In the genomic region with DNA sequence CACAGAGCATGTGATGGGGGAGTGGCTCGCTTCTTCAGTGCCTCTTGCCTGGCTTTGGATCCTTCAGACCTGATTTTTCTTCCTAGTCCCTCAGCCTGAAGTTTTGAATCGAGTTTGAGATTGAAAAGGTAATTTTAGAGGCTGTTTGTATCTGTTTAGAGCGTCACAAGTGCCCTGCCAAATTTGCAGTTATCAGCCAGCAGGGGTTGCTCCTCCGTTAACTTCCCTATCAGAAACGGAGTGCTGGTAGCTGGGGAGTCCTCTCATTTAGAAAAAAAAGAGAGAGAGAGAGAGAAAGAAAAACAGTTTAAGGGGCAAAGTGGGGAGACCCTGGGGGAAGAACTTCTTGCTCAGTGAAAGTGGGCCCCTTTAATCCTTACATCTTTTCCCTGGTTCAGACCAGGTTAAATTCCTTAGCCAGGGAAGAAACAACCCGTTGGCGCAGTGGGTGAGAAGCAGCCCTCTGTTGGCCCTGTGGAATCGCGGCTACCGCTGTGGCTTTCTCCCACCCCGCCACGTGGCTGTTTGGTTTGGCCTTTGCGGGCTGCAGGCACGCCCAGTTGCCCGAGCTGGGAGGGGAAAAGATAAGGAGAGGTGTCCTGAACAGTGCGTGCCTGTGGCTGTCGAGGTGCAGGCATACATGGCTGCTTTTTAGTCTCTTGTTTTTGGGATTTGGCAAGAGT, we compare ENCODE assay signal across 18 cellular contexts.
A peak's percentile ranks its signal among the peaks of the same experiment; 100 is the strongest.
DNase-seq lines count a peak whose midpoint lies in the region; ATAC-seq, FAIRE-seq and TF ChIP-seq lines count a peak whose summit lies in the region.
"Had no signal": no experiment of that assay in that cellular context is flagged by ENCODE, and none has a peak within 500 bp of the region (broad histone marks: within the 10 kb centered on the region; RNA-seq: fewer than 3 reads in every experiment).

No MANE protein-coding gene starts in this region.

- H3K4me1 Mint-ChIP-seq in HFFc6 (ENCODE audit: low read depth): no peaks in the 10 kb centered on the region
- H3K4me1 Mint-ChIP-seq: CD4-positive, CD25-positive, alpha-beta regulatory T cell; T-cell had no signal

- H3K4me3 ChIP-seq in GM12864 (ENCODE audit: low read depth, low read length): no peak overlapping the region
- H3K4me3 ChIP-seq in K562: no peak overlapping the region
- H3K4me3 ChIP-seq in osteoblast (ENCODE audit: insufficient read depth, low read length): no peak overlapping the region
- H3K4me3 ChIP-seq: esophagus muscularis mucosa, left lung had no signal

- H4K20me1 ChIP-seq in K562 (replicated peaks; ENCODE audit: control insufficient read depth, insufficient read depth, low read length) (no peaks in the 10 kb centered on the region), osteoblast (ENCODE audit: insufficient read depth, low read length) (no peaks in the 10 kb centered on the region)

- FAIRE-seq in K562 (lab: Jason Lieb, UNC): no peak
- FAIRE-seq: colon had no signal

- H3K4me2 ChIP-seq in K562 (ENCODE audit: insufficient read depth, low read length) (peak overlapping the region; percentile 32; the same call in 1 of the 2 replicates), osteoblast (ENCODE audit: insufficient read depth, low read length) (no peak overlapping the region)

- H3K27me3 ChIP-seq in K562 (ENCODE audit: control insufficient read depth in 2 of 2, insufficient read depth in 2 of 2, low read length in 2 of 2): 0 out of 5 replicates have a peak, but pooled peaks cover 0 to 4% of the 10 kb centered on the region in 2 experiments
- H3K27me3 ChIP-seq in osteoblast (ENCODE audit: insufficient read depth, low read length): no peaks in the 10 kb centered on the region
- H3K27me3 ChIP-seq: esophagus muscularis mucosa had no signal

- POLR2A ChIA-PET in K562 (lab: Yijun Ruan, JAX): no interaction called here

- H3K4me1 ChIP-seq in K562 (replicated peaks in 1 of 2; ENCODE audit: control insufficient read depth in 2 of 2, insufficient read depth in 2 of 2, low read length in 2 of 2) (0 out of 5 replicates have a peak, but pooled peaks cover 0 to 5% of the 10 kb centered on the region in 2 experiments), osteoblast (ENCODE audit: insufficient read depth, low read length) (no peaks in the 10 kb centered on the region)
- H3K4me1 ChIP-seq: esophagus muscularis mucosa, left lung had no signal

- H3K36me3 ChIP-seq in K562 (ENCODE audit: control insufficient read depth, insufficient read depth, low read length): no peaks in the 10 kb centered on the region
- H3K36me3 ChIP-seq in osteoblast (ENCODE audit: insufficient read depth, low read length): no peaks in the 10 kb centered on the region
- H3K36me3 ChIP-seq: esophagus muscularis mucosa, left lung had no signal

- H3K36me3 Mint-ChIP-seq in HFFc6 (ENCODE audit: low read depth): no peaks in the 10 kb centered on the region
- H3K36me3 Mint-ChIP-seq: CD4-positive, CD25-positive, alpha-beta regulatory T cell; T-cell had no signal

- peak; percentile 82 for ATAC-seq in K562
- ATAC-seq: left lung, right cardiac atrium, T-cell had no signal

- 5% methylated on average over 8 of the region's 17 CpGs for WGBS in K562 (ENCODE audit: insufficient coverage, low coverage, missing lambda C conversion rate)

- peaks cover 34% of the 10 kb centered on the region for H3K9me3 Mint-ChIP-seq in HFFc6
- H3K9me3 Mint-ChIP-seq: T-cell had no signal

- no peaks in the 10 kb centered on the region for H3K9me1 ChIP-seq in K562 (ENCODE audit: control insufficient read depth, insufficient read depth, low read length)

- H3K4me3 Mint-ChIP-seq in HFFc6: no peak overlapping the region
- H3K4me3 Mint-ChIP-seq: CD4-positive, CD25-positive, alpha-beta regulatory T cell; T-cell had no signal

- peak; percentile 33 for TF ChIP-seq CTCF in GM12864 (IDR thresholded peaks at IDR 0.05; ENCODE audit: low read depth, low read length, missing control alignments)
- peak; percentile 59; the same call in 1 of the 2 replicates for TF ChIP-seq CTCF in LNCAP (IDR thresholded peaks at IDR 0.05)
- peak in 2 of 3 experiments; percentile 10 to 30; a peak in 1 of 6 replicates for TF ChIP-seq CTCF in K562 (IDR thresholded peaks at IDR 0.05 in 2 of 3, conservative IDR thresholded peaks at IDR 0.05 in 1 of 3; ENCODE audit: insufficient read depth in 2 of 3, low read depth in 1 of 3, low read length in 3 of 3)
- no peak for TF ChIP-seq CTCF in osteoblast (IDR thresholded peaks at IDR 0.05; ENCODE audit: extremely low read depth, low read depth, low read length)
- no peak for TF ChIP-seq CTCF in HFFc6 (IDR thresholded peaks at IDR 0.05)

- DNase-seq in GM12864 (ENCODE audit: low read depth) (no peak), K562 (ENCODE audit: extremely low read depth in 1 of 4, low spot score in 3 of 4) (peak; percentile 1 to 57 (median 8)), osteoblast (ENCODE audit: insufficient read length, low spot score, missing footprints) (peak; percentile 35), dedifferentiated amniotic fluid mesenchymal stem cell (ENCODE audit: extremely low spot score) (no peak), G401 (ENCODE audit: low spot score) (no peak), HFFc6 (no peak), OCI-M1 (lab: John Stamatoyannopoulos, UW) (no peak)
- DNase-seq: activated T-cell treated with anti-CD3 and anti-CD28 coated beads, Interleukin-2, amount 50 U/mL, for 1 hour; CD4-positive, CD25-positive, alpha-beta regulatory T cell; GDM1; NCI-H1092 treated with DMSO at 0.1 percent for 48 hours; right cardiac atrium; stimulated activated CD4-positive, alpha-beta T cell treated with anti-CD3 and anti-CD28 coated beads, Interleukin-4, amount 100 ng/mL, for 24 hours; T-cell had no signal

- intact Hi-C loops in K562 (cut with micrococcal nuclease): loop anchor here (5.0 kb wide), 1 partner anchor 445 kb away; no protein-coding TSS in a partner anchor

- H3K27ac ChIP-seq in K562 (ENCODE audit: extremely low read depth, low read depth, low read length) (no peak overlapping the region), osteoblast (ENCODE audit: low read depth, low read length) (no peak overlapping the region)
- H3K27ac ChIP-seq: esophagus muscularis mucosa, left lung had no signal

- no peak for TF ChIP-seq POLR2A in K562 (conservative IDR thresholded peaks at IDR 0.05)

- 0 out of 4 replicates have a peak, but pooled peaks have one; percentile 13 to 18 for TF ChIP-seq RAD21 in K562 (CRISPR knock-in tag; conservative IDR thresholded peaks at IDR 0.05 in 1 of 2, IDR thresholded peaks at IDR 0.05 in 1 of 2)

- H3K27me3 Mint-ChIP-seq in HFFc6 (ENCODE audit: insufficient read depth): no peaks in the 10 kb centered on the region; the same call in 1 of the 2 replicates

- H3K27ac Mint-ChIP-seq in HFFc6: no peak overlapping the region
- H3K27ac Mint-ChIP-seq: CD4-positive, CD25-positive, alpha-beta regulatory T cell; T-cell had no signal

- CTCF ChIA-PET in K562 (lab: Yijun Ruan, JAX; ENCODE audit: low intra/inter-chr PET ratio): no interaction called here

- in situ Hi-C loops in K562 (cut with MboI) (no loop called here), G401 (cut with HindIII; ENCODE audit: low sequenced_read_pairs) (no loop called here)

- no peaks in the 10 kb centered on the region for H3K79me2 ChIP-seq in K562 (ENCODE audit: control insufficient read depth, insufficient read depth, low read length)
- H3K79me2 ChIP-seq in osteoblast (ENCODE audit: insufficient read depth, low read length): no peaks in the 10 kb centered on the region

- no peak overlapping the region for H3K9ac ChIP-seq in K562 (ENCODE audit: insufficient read depth in 1 of 2, low read depth in 2 of 2, low read length in 2 of 2)

- BruUV-seq in K562 (replicated peaks; lab: Mats Ljungman, UMichigan): no TSS peak

- H3K9me3 ChIP-seq in K562 (replicated peaks; ENCODE audit: control insufficient read depth, insufficient read depth, low read depth, low read length) (no peaks in the 10 kb centered on the region), osteoblast (ENCODE audit: low read depth, low read length) (no peaks in the 10 kb centered on the region)
- H3K9me3 ChIP-seq: esophagus muscularis mucosa, left lung had no signal

- peak overlapping the region; percentile 59; the same call in 1 of the 2 replicates for H2AFZ ChIP-seq in K562 (ENCODE audit: low read depth, low read length)
- H2AFZ ChIP-seq in osteoblast (ENCODE audit: low read length): no peak overlapping the region

- no peak for TF ChIP-seq EP300 in K562 (IDR thresholded peaks at IDR 0.05; ENCODE audit: low read length)

TF ChIP-seq in K562, 482 proteins besides CTCF, POLR2A, EP300 and RAD21 (continues in another document):
- TF ChIP-seq BRF2 (IDR thresholded peaks at IDR 0.05; ENCODE audit: borderline replicate concordance, insufficient read depth, insufficient read length) (no peak), KLF10 (CRISPR knock-in tag; IDR thresholded peaks at IDR 0.05) (no peak), ZNF830 (CRISPR knock-in tag; IDR thresholded peaks at IDR 0.05) (no peak)

Comparison
In these comparisons a context has a peak if more than half of its experiments do, and no peak if none do; other contexts are left out.
1. DNase-seq: peak in K562 (4 of 4) and osteoblast (single experiment); none in GM12864 (single experiment), dedifferentiated amniotic fluid mesenchymal stem cell (single experiment), G401 (single experiment), HFFc6 (single experiment) and OCI-M1 (single experiment).
2. CTCF ChIP-seq: peak in GM12864 (single experiment), LNCAP (single experiment) and K562 (2 of 3); none in osteoblast (single experiment) and HFFc6 (single experiment).